ENCODE assay signal across 18 cellular contexts in the genomic region with DNA sequence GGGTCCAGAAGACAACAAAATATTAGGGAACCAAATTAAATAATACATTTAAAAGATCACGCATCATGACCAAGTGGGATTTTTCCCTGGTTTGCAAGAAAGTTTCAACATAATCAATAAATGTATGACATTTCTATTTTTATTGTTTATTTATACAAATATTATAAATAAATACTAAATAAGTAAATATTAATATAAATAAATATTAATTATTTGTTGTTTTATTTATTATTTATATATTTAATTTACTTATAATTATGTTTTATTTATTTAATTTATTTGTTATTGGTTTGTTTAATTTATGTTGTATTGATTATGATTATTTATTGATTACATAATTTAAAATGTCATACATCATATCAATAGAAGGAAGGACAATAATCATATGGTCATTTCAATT.
DNase-seq lines count a peak whose midpoint lies in the region; ATAC-seq, FAIRE-seq and TF ChIP-seq lines count a peak whose summit lies in the region.
"Had no signal": no experiment of that assay in that cellular context is flagged by ENCODE, and none has a peak within 500 bp of the region (broad histone marks: within the 10 kb centered on the region; RNA-seq: fewer than 3 reads in every experiment).

No MANE protein-coding gene starts in this region.

- no peaks in the 10 kb centered on the region for H3K4me1 ChIP-seq in small intestine (ENCODE audit: control insufficient read depth in 2 of 2, insufficient read depth in 1 of 2, low read depth in 1 of 2, low read length in 1 of 2)
- no peaks in the 10 kb centered on the region for H3K4me1 ChIP-seq in vagina

- no peak for TF ChIP-seq POLR2A in H54 (IDR thresholded peaks at IDR 0.05; ENCODE audit: low read depth, low read length)
- TF ChIP-seq POLR2A in vagina (IDR thresholded peaks at IDR 0.05): no peak

- no peak overlapping the region for H3K27ac Mint-ChIP-seq in WTC11
- H3K27ac Mint-ChIP-seq: CD4-positive, alpha-beta memory T cell; GM23338; HFFc6 had no signal

- H3K27ac ChIP-seq in small intestine (ENCODE audit: low read depth in 1 of 2, low read length in 1 of 2) (no peak overlapping the region), vagina (no peak overlapping the region)

- no peak overlapping the region for H3K4me3 Mint-ChIP-seq in WTC11
- H3K4me3 Mint-ChIP-seq: CD4-positive, alpha-beta memory T cell; GM23338; HFFc6 had no signal

- H3K27me3 Mint-ChIP-seq in WTC11 (ENCODE audit: low read depth): no peaks in the 10 kb centered on the region
- H3K27me3 Mint-ChIP-seq: CD4-positive, alpha-beta memory T cell had no signal

- DNase-seq in WTC11 (ENCODE audit: low spot score): no peak
- no peak for DNase-seq in frontal cortex (ENCODE audit: low spot score in 2 of 2)
- DNase-seq in small intestine: no peak
- DNase-seq in H54 (ENCODE audit: insufficient read length, low spot score): no peak
- no peak for DNase-seq in vagina (ENCODE audit: extremely low spot score in 2 of 2)
- DNase-seq: 8988T; C1 segment of cervical spinal cord; Calu3; CD4-positive, alpha-beta memory T cell; COR-L47; DMS53; DMS79 treated with DMSO at 0.1 percent for 48 hours; HFFc6 had no signal

- peaks cover 51% of the 10 kb centered on the region for H3K9me3 Mint-ChIP-seq in WTC11

- intact Hi-C loops in vagina (cut with DNase I): no loop called here

- 90 to 97% (median 91%) methylated on average over 1 of the region's 1 CpG for WGBS in small intestine, 3 donors

- no peaks in the 10 kb centered on the region for H3K27me3 ChIP-seq in small intestine (ENCODE audit: control insufficient read depth in 2 of 2, insufficient read depth in 2 of 2, low read length in 2 of 2)
- no peaks in the 10 kb centered on the region for H3K27me3 ChIP-seq in vagina

- peaks cover 11% of the 10 kb centered on the region for H3K36me3 Mint-ChIP-seq in WTC11
- H3K36me3 Mint-ChIP-seq: CD4-positive, alpha-beta memory T cell had no signal

- ATAC-seq in WTC11 (no peak), HG03097 (IDR thresholded peaks at IDR 0.05; ENCODE audit: low FRiP score, unreplicated experiment) (no peak)
- ATAC-seq: GM23338 had no signal

- H3K4me3 ChIP-seq in small intestine (ENCODE audit: low read depth in 1 of 2, low read length in 2 of 2) (no peak overlapping the region), vagina (no peak overlapping the region)
- H3K4me3 ChIP-seq: GM23338, HAP-1 had no signal

- H3K36me3 ChIP-seq in small intestine (ENCODE audit: control insufficient read depth in 2 of 2, insufficient read depth in 2 of 2, low read length in 2 of 2): no peaks in the 10 kb centered on the region
- H3K36me3 ChIP-seq in vagina: no peaks in the 10 kb centered on the region
- H3K36me3 ChIP-seq: HAP-1 had no signal

- FAIRE-seq in G401.6 (lab: Jason Lieb, UNC): peak; percentile 96
- FAIRE-seq in frontal cortex (lab: Jason Lieb, UNC): peak; percentile 98
- peak; percentile 86 for FAIRE-seq in small intestine (lab: Jason Lieb, UNC)
- FAIRE-seq in H54 (lab: Jason Lieb, UNC): no peak
- FAIRE-seq: GM12892 had no signal

- no peak for TF ChIP-seq CTCF in WTC11 (IDR thresholded peaks at IDR 0.05)
- TF ChIP-seq CTCF in vagina (IDR thresholded peaks at IDR 0.05): no peak

- CTCF ChIA-PET in WTC11 (lab: Charles Lee): no interaction called here

- peaks cover 11% of the 10 kb centered on the region for H3K4me1 Mint-ChIP-seq in WTC11
- H3K4me1 Mint-ChIP-seq: CD4-positive, alpha-beta memory T cell had no signal

- POLR2A ChIA-PET in WTC11 (lab: Charles Lee): no interaction called here

- H3K9me3 ChIP-seq in small intestine (ENCODE audit: control insufficient read depth, low read depth) (no peaks in the 10 kb centered on the region), vagina (no peaks in the 10 kb centered on the region)

TF ChIP-seq in WTC11, 78 proteins besides CTCF, POLR2A, EP300 and RAD21:
- TF ChIP-seq SOX15 (CRISPR knock-in tag; IDR thresholded peaks at IDR 0.05): no peak
- TF ChIP-seq HMGA2 (CRISPR knock-in tag; IDR thresholded peaks at IDR 0.05): peak; percentile 96
